Comparison of ENCODE assay signal across 20 cellular contexts in genomic region chr22:20107951-20108756, GRCh38. TPM values are rescaled to one million over a fixed set of nuclear protein-coding genes. Genes with fewer than 3 reads are reported as not detected.
DNase-seq lines count a peak whose midpoint lies in the region; ATAC-seq, FAIRE-seq and TF ChIP-seq lines count a peak whose summit lies in the region.
"Had no signal": no experiment of that assay in that cellular context is flagged by ENCODE, and none has a peak within 500 bp of the region (broad histone marks: within the 10 kb centered on the region; RNA-seq: fewer than 3 reads in every experiment).

No MANE protein-coding gene starts in this region.

- intact Hi-C loops in Right ventricle myocardium inferior (cut with DNase I) = no loop called here
- intact Hi-C loops in right cardiac atrium (cut with DNase I) = no loop called here

- 80% methylated on average over 13 of the region's 13 CpGs for WGBS in right cardiac atrium

- H3K27ac ChIP-seq in right atrium auricular region (no peak overlapping the region), WERI-Rb-1 (peak overlapping the region; percentile 76; the same call in 1 of the 2 replicates), right cardiac atrium (ENCODE audit: low read length) (no peak overlapping the region)
- H3K27ac ChIP-seq: esophagus squamous epithelium, thyroid gland had no signal

- ATAC-seq in Right ventricle myocardium inferior (no peak), right cardiac atrium (no peak), HG02678 (IDR thresholded peaks at IDR 0.05; ENCODE audit: unreplicated experiment) (no peak)
- ATAC-seq: sciatic nerve had no signal

- no peak for TF ChIP-seq CTCF in right atrium auricular region (IDR thresholded peaks at IDR 0.05)
- TF ChIP-seq CTCF in WERI-Rb-1 (IDR thresholded peaks at IDR 0.05; ENCODE audit: low read depth, low read length) = no peak

- no peaks in the 10 kb centered on the region for H3K9me3 ChIP-seq in right atrium auricular region
- no peaks in the 10 kb centered on the region for H3K9me3 ChIP-seq in WERI-Rb-1 (ENCODE audit: severe bottlenecking)
- H3K9me3 ChIP-seq in right cardiac atrium (ENCODE audit: control insufficient read depth, low read length) = no peaks in the 10 kb centered on the region
- H3K9me3 ChIP-seq: esophagus squamous epithelium, thyroid gland had no signal

- FAIRE-seq in urothelium cell line (lab: Jason Lieb, UNC) = peak; percentile 63
- FAIRE-seq: GM18507, HTR-8/SVneo had no signal

- H3K27me3 ChIP-seq in right atrium auricular region (no peaks in the 10 kb centered on the region), WERI-Rb-1 (ENCODE audit: insufficient read depth, low read depth, severe bottlenecking) (no peaks in the 10 kb centered on the region), right cardiac atrium (ENCODE audit: control insufficient read depth, insufficient read depth) (no peaks in the 10 kb centered on the region)
- H3K27me3 ChIP-seq: esophagus squamous epithelium, thyroid gland had no signal

- H3K4me3 ChIP-seq in right atrium auricular region = no peak overlapping the region
- no peak overlapping the region for H3K4me3 ChIP-seq in WERI-Rb-1 (ENCODE audit: low read depth, low read length)
- no peak overlapping the region for H3K4me3 ChIP-seq in right cardiac atrium (ENCODE audit: low read length)
- H3K4me3 ChIP-seq: esophagus squamous epithelium, thyroid gland had no signal

- H3K36me3 ChIP-seq in right atrium auricular region (peaks cover 85% of the 10 kb centered on the region), WERI-Rb-1 (peaks cover 90% of the 10 kb centered on the region)

- no peaks in the 10 kb centered on the region for H3K4me1 ChIP-seq in right atrium auricular region
- no peaks in the 10 kb centered on the region for H3K4me1 ChIP-seq in right cardiac atrium (ENCODE audit: control insufficient read depth, insufficient read depth, low read length)

- DNase-seq in Right ventricle myocardium inferior (ENCODE audit: missing footprints) (peak; percentile 15), right atrium auricular region (ENCODE audit: low spot score) (no peak), WERI-Rb-1 (no peak), right cardiac atrium (peak; percentile 7 to 41 (median 20)), urothelium cell line (ENCODE audit: low spot score) (no peak)
- no peak for DNase-seq in stimulated activated CD4-positive, alpha-beta T cell treated with anti-CD3 and anti-CD28 coated beads, Interleukin-4, amount 100 ng/mL, for 1 hour
- DNase-seq: activated CD4-positive, alpha-beta T cell treated with anti-CD3 and anti-CD28 coated beads, Interleukin-2, amount 50 U/mL, for 48 hours; effector memory CD4-positive, alpha-beta T cell; EL; esophagus squamous epithelium; GOT3; NCI-H1105 treated with DMSO at 0.1 percent for 48 hours; NCI-H510A treated with DMSO at 0.1 percent for 48 hours; stimulated activated naive CD4-positive, alpha-beta T cell treated with Interleukin-2 at 50 U/mL for 16 hours; thyroid gland had no signal

RNA-seq across cellular contexts. Expression of gene RANBP1, which starts 7.8 kb away (rescaled TPM):
- total RNA-seq in Right ventricle myocardium inferior = 42.7 TPM
- total RNA-seq in right atrium auricular region = 10 to 100 TPM; 63.6 to 96.5 TPM
- total RNA-seq in right cardiac atrium = 10 to 100 TPM; 32.5 to 46.8 (median 39.5) TPM
- polyA plus RNA-seq in right cardiac atrium = 33.3 TPM

RNA-seq across cellular contexts. Expression of gene TRMT2A, which starts 8.9 kb away (rescaled TPM):
- total RNA-seq in Right ventricle myocardium inferior = 24.5 TPM
- 10 to 100 TPM; 16.0 to 17.6 TPM for total RNA-seq in right atrium auricular region
- 10 to 100 TPM; 23.1 to 32.0 (median 29.7) TPM for total RNA-seq in right cardiac atrium
- polyA plus RNA-seq in right cardiac atrium = 23.1 TPM

RNA-seq across cellular contexts. Expression of gene ZDHHC8, which starts 23.4 kb away (rescaled TPM):
- total RNA-seq in Right ventricle myocardium inferior (44.4 TPM), right atrium auricular region (10 to 100 TPM; 13.5 to 16.6 TPM), right cardiac atrium (10 to 100 TPM; 49.1 to 64.7 (median 55.7) TPM)
- 34.2 TPM for polyA plus RNA-seq in right cardiac atrium

RNA-seq across cellular contexts. Expression of gene DGCR8, which starts 28.1 kb away (rescaled TPM):
- total RNA-seq in Right ventricle myocardium inferior = 18.0 TPM
- 10 to 100 TPM in 1 of 2 donors, 1 to 10 TPM in 1; 8.3 to 12.1 TPM for total RNA-seq in right atrium auricular region
- 10 to 100 TPM; 15.5 to 18.6 (median 17.0) TPM for total RNA-seq in right cardiac atrium
- 11.2 TPM for polyA plus RNA-seq in right cardiac atrium

RNA-seq across cellular contexts. Expression of gene CCDC188, which starts 42.7 kb away (rescaled TPM):
- total RNA-seq in Right ventricle myocardium inferior (0.32 TPM), right atrium auricular region (under 1 TPM in 1 of 2 donors, not detected in 1; 0.43 TPM), right cardiac atrium (under 1 TPM; 0.22 to 0.83 (median 0.39) TPM)
- polyA plus RNA-seq in right cardiac atrium = 0.54 TPM
- total RNA-seq: liver had no signal
- polyA plus RNA-seq: liver had no signal

Comparison
In these comparisons a context has a peak if more than half of its experiments do, and no peak if none do; other contexts are left out.
1. DNase-seq: peak in Right ventricle myocardium inferior (single experiment) and right cardiac atrium (3 of 3); none in right atrium auricular region (single experiment), WERI-Rb-1 (single experiment), urothelium cell line (single experiment) and stimulated activated CD4-positive, alpha-beta T cell treated with anti-CD3 and anti-CD28 coated beads, Interleukin-4, amount 100 ng/mL, for 1 hour (single experiment).